25 cellular contexts compared by ENCODE assay signal in genomic region chr15:87844031-87844430, GRCh38.
"Had no signal": no experiment of that assay in that cellular context is flagged by ENCODE, and none has a peak within 500 bp of the region (broad histone marks: within the 10 kb centered on the region; RNA-seq: fewer than 3 reads in every experiment).

No MANE protein-coding gene starts in this region.

- H3K4me3 ChIP-seq: body of pancreas, coronary artery, SJSA1 had no signal

- ATAC-seq: activated CD8-positive, alpha-beta T cell treated with anti-CD3 and anti-CD28 coated beads, Interleukin-2, amount 10 ng/mL, durations not matched to agents 7 days and 5 days; body of pancreas; PC-3; WTC11 had no signal

- H3K27ac ChIP-seq: body of pancreas, coronary artery, SJSA1 had no signal

- H3K9me3 ChIP-seq: body of pancreas, SJSA1 had no signal

- H3K27me3 Mint-ChIP-seq: activated naive CD4-positive, alpha-beta T cell treated with anti-CD3 and anti-CD28 coated beads, Interleukin-2, amount 50 U/mL, for 24 hours had no signal

- H3K4me3 Mint-ChIP-seq: activated CD8-positive, alpha-beta T cell treated with anti-CD3 and anti-CD28 coated beads, Interleukin-2, amount 10 ng/mL, durations not matched to agents 7 days and 5 days; activated naive CD4-positive, alpha-beta T cell treated with anti-CD3 and anti-CD28 coated beads, Interleukin-2, amount 50 U/mL, for 24 hours; T-helper 1 cell treated with Interleukin-12 subunit alpha and Interleukin-12 subunit beta and Interleukin-4 antibody, amounts not matched to agents 30 μg/mL and 1 μg/mL, for 36 hours; WTC11 had no signal

- H3K27me3 ChIP-seq: body of pancreas, SJSA1 had no signal

- H3K36me3 ChIP-seq: SJSA1 had no signal

- H3K4me1 Mint-ChIP-seq: activated naive CD4-positive, alpha-beta T cell treated with anti-CD3 and anti-CD28 coated beads, Interleukin-2, amount 50 U/mL, for 24 hours; WTC11 had no signal

- H3K4me1 ChIP-seq: body of pancreas, SJSA1 had no signal

- H3K36me3 Mint-ChIP-seq: activated naive CD4-positive, alpha-beta T cell treated with anti-CD3 and anti-CD28 coated beads, Interleukin-2, amount 50 U/mL, for 24 hours; WTC11 had no signal

- H3K27ac Mint-ChIP-seq: activated CD8-positive, alpha-beta T cell treated with anti-CD3 and anti-CD28 coated beads, Interleukin-2, amount 10 ng/mL, durations not matched to agents 7 days and 5 days; activated naive CD4-positive, alpha-beta T cell treated with anti-CD3 and anti-CD28 coated beads, Interleukin-2, amount 50 U/mL, for 24 hours; T-helper 1 cell treated with Interleukin-12 subunit alpha and Interleukin-12 subunit beta and Interleukin-4 antibody, amounts not matched to agents 30 μg/mL and 1 μg/mL, for 36 hours; WTC11 had no signal

- DNase-seq: activated CD4-positive, alpha-beta T cell treated with anti-CD3 and anti-CD28 coated beads for 48 hours; activated CD4-positive, alpha-beta T cell treated with anti-CD3 and anti-CD28 coated beads, Interleukin-2, amount 50 U/mL, for 4 hours; activated CD4-positive, CD25-positive, alpha-beta regulatory T cell treated with anti-CD3 and anti-CD28 coated beads, Interleukin-2, amount 50 U/mL, for 72 hours; activated CD8-positive, alpha-beta memory T cell treated with anti-CD3 and anti-CD28 coated beads, Interleukin-2, amount 50 U/mL, for 48 hours; activated CD8-positive, alpha-beta T cell treated with anti-CD3 and anti-CD28 coated beads, Interleukin-2, amount 10 ng/mL, durations not matched to agents 7 days and 5 days; activated effector memory CD4-positive, alpha-beta T cell treated with Interleukin-2 at 50 U/mL for 16 hours; activated naive CD4-positive, alpha-beta T cell; activated T-cell treated with anti-CD3 and anti-CD28 coated beads, Interleukin-2, amount 50 U/mL, for 1 hour; aorta; body of pancreas; central memory CD4-positive, alpha-beta T cell; Kasumi-1; KBM-7; NCI-H1048; NCI-H1694; NCI-H2107; NCI-H2171 treated with DMSO at 0.1 percent for 48 hours; NCI-H69; PC-3; SHP77 had no signal

- H3K9me3 Mint-ChIP-seq: activated naive CD4-positive, alpha-beta T cell treated with anti-CD3 and anti-CD28 coated beads, Interleukin-2, amount 50 U/mL, for 24 hours; T-helper 1 cell treated with Interleukin-12 subunit alpha and Interleukin-12 subunit beta and Interleukin-4 antibody, amounts not matched to agents 30 μg/mL and 1 μg/mL, for 36 hours had no signal
